8 cellular contexts compared by ENCODE assay signal in genomic region chr2:10297950-10298349, GRCh38. TPM values are rescaled to one million over a fixed set of nuclear protein-coding genes. Genes with fewer than 3 reads are reported as not detected.
A peak's percentile ranks its signal among the peaks of the same experiment; 100 is the strongest.
DNase-seq lines count a peak whose midpoint lies in the region; ATAC-seq and TF ChIP-seq lines count a peak whose summit lies in the region.

No MANE protein-coding gene starts in this region.

- H3K9me3 Mint-ChIP-seq in CD4-positive, alpha-beta T cell = no peaks in the 10 kb centered on the region

- peaks cover 39% of the 10 kb centered on the region for H3K4me1 Mint-ChIP-seq in CD4-positive, alpha-beta T cell (ENCODE audit: low read depth)

- no peak overlapping the region for H3K4me3 Mint-ChIP-seq in CD4-positive, alpha-beta T cell

- intact Hi-C loops in CD4-positive, alpha-beta T cell (cut with DNase I, micrococcal nuclease) = loop anchor here in 1 of 2 experiments (2.0 kb wide), 1 partner anchor 173 kb away; no protein-coding TSS in a partner anchor
- intact Hi-C loops in left colon (cut with DNase I, micrococcal nuclease) = no loop called here

- peaks cover 8% of the 10 kb centered on the region for H3K9me3 ChIP-seq in CD4-positive, alpha-beta T cell (ENCODE audit: control insufficient read depth, low read length)

- DNase-seq in CD4-positive, alpha-beta T cell = peak in 8 of 10 experiments; percentile 43 to 68 (median 60)
- DNase-seq in RPMI7951 (ENCODE audit: low read depth) (peak; percentile 100), left colon (peak; percentile 45 to 56), stromal cell of bone marrow (ENCODE audit: low read depth) (peak; percentile 74)
- DNase-seq in activated naive CD4-positive, alpha-beta T cell treated with anti-CD3 and anti-CD28 coated beads, Interleukin-2, amount 50 U/mL, for 16 hours = peak; percentile 61

- no peaks in the 10 kb centered on the region for H3K27me3 ChIP-seq in CD4-positive, alpha-beta T cell (ENCODE audit: control insufficient read depth, insufficient read depth, low read length)

- POLR2A ChIA-PET in CD4-positive, alpha-beta T cell (lab: Charles Lee) = interaction anchor here (1.0 to 1.9 kb wide), 6 partner anchors 9 to 173 kb away, joined by 3 to 11 read pairs (median 4); no protein-coding TSS in a partner anchor

- no peaks in the 10 kb centered on the region for H3K36me3 Mint-ChIP-seq in CD4-positive, alpha-beta T cell (ENCODE audit: low read depth)

- H3K27ac Mint-ChIP-seq in CD4-positive, alpha-beta T cell = peak overlapping the region; percentile 13

- CTCF ChIA-PET in CD4-positive, alpha-beta T cell (lab: Charles Lee) = interaction anchor here (1.3 to 2.0 kb wide), 2 partner anchors 111 to 174 kb away, joined by 3 to 10 read pairs; no protein-coding TSS in a partner anchor

- ATAC-seq in CD4-positive, alpha-beta T cell (ENCODE audit: poor library complexity) = no peak
- ATAC-seq in left colon (no peak), GM19452 (IDR thresholded peaks at IDR 0.05; ENCODE audit: unreplicated experiment) (no peak), GM18861 (IDR thresholded peaks at IDR 0.05; ENCODE audit: unreplicated experiment) (no peak), HG03432 (IDR thresholded peaks at IDR 0.05; ENCODE audit: unreplicated experiment) (no peak)

- no peak overlapping the region for H3K27ac ChIP-seq in CD4-positive, alpha-beta T cell (ENCODE audit: low read depth, low read length)

- TF ChIP-seq CTCF in CD4-positive, alpha-beta T cell (IDR thresholded peaks at IDR 0.05) = no peak

- no peaks in the 10 kb centered on the region for H3K27me3 Mint-ChIP-seq in CD4-positive, alpha-beta T cell

RNA-seq across cellular contexts. Expression of gene HPCAL1, which starts 4.8 kb away (rescaled TPM):
- 10 to 100 TPM; 24.9 to 27.9 TPM for total RNA-seq in CD4-positive, alpha-beta T cell
- total RNA-seq in RPMI7951 (2014; rRNA removed; shearing (Covaris generic)) = 273 and 343 TPM in 2 replicates
- 10 to 100 TPM; 73.1 to 85.7 TPM for total RNA-seq in left colon
